In genomic region chr19:52095172-52096014, GRCh38 we compare ENCODE assay signal across 8 cellular contexts. TPM values are rescaled to one million over a fixed set of nuclear protein-coding genes. Genes with fewer than 3 reads are reported as not detected.
DNase-seq lines count a peak whose midpoint lies in the region; TF ChIP-seq lines count a peak whose summit lies in the region.

Gene ZNF841 (minus strand): TSS chr19:52095765. CDS start chr19:52084801, 10,964 bp downstream.

- peaks cover 18% of the 10 kb centered on the region for H3K4me1 ChIP-seq in mononuclear cell (ENCODE audit: insufficient read depth, low read length)

- no peak for TF ChIP-seq CTCF in HL-60 (IDR thresholded peaks at IDR 0.05; ENCODE audit: insufficient read depth, low read length)

- peak; percentile 82 for TF ChIP-seq POLR2A in GM19193 (IDR thresholded peaks at IDR 0.05; ENCODE audit: extremely low read depth, insufficient read depth, insufficient read length)

- H3K9me3 ChIP-seq in mononuclear cell (ENCODE audit: low read depth, low read length), result peaks cover 20% of the 10 kb centered on the region

- peak within 1 kb of the TSS; percentile 82 for H3K27ac ChIP-seq in HL-60 (replicated peaks)
- peak within 1 kb of the TSS; percentile 95 for H3K27ac ChIP-seq in epithelial cell of prostate

- DNase-seq in AG08396 (ENCODE audit: low spot score), result peak; percentile 95
- DNase-seq in HL-60 (ENCODE audit: low read depth in 1 of 2, low spot score in 1 of 2), result peak; percentile 75 to 93
- DNase-seq in NOMO-1 treated with dmso at 0.1 percent for 144 hours (lab: John Stamatoyannopoulos, UW; ENCODE audit: unreplicated experiment), result peak; percentile 63
- peak; percentile 87 for DNase-seq in activated T-cell treated with anti-CD3 and anti-CD28 coated beads for 4 hours
- DNase-seq in epithelial cell of prostate (ENCODE audit: low read depth, low spot score), result peak; percentile 77
- DNase-seq in stimulated activated CD8-positive, alpha-beta memory T cell treated with anti-CD3 and anti-CD28 coated beads, Interleukin-15, amount 100 ng/mL, for 48 hours (ENCODE audit: low read depth in 2 of 2), result peak; percentile 75 to 83

- H3K27me3 ChIP-seq in HL-60 (ENCODE audit: insufficient read depth, poor library complexity, severe bottlenecking) (no peaks in the 10 kb centered on the region), mononuclear cell (ENCODE audit: insufficient read depth, low read length) (no peaks in the 10 kb centered on the region)

- H3K4me3 ChIP-seq in HL-60 (replicated peaks; ENCODE audit: insufficient read depth, low read length), result peak within 1 kb of the TSS; percentile 68
- H3K4me3 ChIP-seq in mononuclear cell (ENCODE audit: low read length), result peak within 1 kb of the TSS; percentile 98

RNA-seq across cellular contexts. Expression of gene ZNF841, which starts in this region (rescaled TPM):
- 19.6 TPM for total RNA-seq in mononuclear cell

Comparison
In these comparisons a context has a peak if more than half of its experiments do, and no peak if none do; other contexts are left out.
1. Peak in every context shown above with its lines: DNase-seq, H3K4me3 ChIP-seq and H3K27ac ChIP-seq.